Comparison of ENCODE assay signal across 1 cellular context in genomic region chr1:25993197-25993951, GRCh38.
TF ChIP-seq lines count a peak whose summit lies in the region.

No MANE protein-coding gene starts in this region.

TF ChIP-seq in GM23338, 12 proteins besides CTCF, POLR2A, EP300 and RAD21 (continued from another document):
- no peak for TF ChIP-seq ZNF462 (CRISPR knock-in tag; IDR thresholded peaks at IDR 0.05)
- no peak for TF ChIP-seq ZNF114 (CRISPR knock-in tag; IDR thresholded peaks at IDR 0.05)
